ENCODE assay signal across 1 cellular context in the genomic region with DNA sequence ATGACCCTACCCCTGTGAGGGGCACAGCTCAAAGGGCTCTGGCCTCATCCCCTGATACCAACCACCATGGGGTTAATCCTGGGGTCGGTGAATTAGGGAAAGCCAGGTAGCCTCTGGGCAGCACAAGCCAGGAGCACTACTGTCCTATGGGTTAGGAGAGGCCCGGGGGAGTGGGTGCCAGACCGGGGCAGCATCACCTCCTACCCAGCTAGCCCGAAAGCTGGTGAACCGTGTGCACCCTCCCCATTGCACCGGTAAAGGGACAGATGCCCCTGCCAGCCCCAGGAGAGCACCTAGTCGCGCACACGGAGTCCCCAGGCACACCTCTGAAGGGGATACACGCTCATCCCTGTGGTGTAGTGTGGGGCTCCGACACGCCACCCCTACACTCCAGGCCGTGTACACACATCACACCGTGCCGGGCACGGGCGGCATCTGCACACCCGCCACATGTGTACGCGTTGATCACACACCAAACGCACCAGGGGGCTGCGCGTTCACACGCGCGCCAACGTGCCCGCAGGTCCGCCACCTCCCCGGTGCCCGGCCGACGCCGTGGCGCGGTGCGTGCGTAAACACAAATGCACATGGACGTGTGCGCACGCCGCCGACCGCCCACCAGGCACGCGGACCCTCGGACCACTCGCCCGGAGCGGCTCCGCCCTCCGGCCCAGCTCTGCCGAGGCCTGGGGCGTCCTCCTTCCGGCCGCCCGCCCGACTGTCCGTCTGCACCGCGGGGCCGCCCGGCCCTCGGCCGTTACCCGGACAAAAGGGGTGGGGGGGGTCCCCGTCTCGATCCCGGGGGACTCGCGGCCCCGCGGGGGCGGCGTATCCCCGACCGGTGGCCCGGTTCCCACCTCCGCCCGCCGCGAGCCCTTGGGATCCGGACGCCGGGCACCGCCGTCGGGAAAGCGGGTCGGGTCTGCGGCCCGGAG.
TF ChIP-seq lines count a peak whose summit lies in the region.

No MANE protein-coding gene starts in this region.

TF ChIP-seq in IMR-90, 13 proteins besides CTCF, POLR2A, EP300 and RAD21:
- TF ChIP-seq BHLHE40 (IDR thresholded peaks at IDR 0.05; ENCODE audit: low read depth, low read length) (peak; percentile 71), RCOR1 (IDR thresholded peaks at IDR 0.05; ENCODE audit: insufficient replicate concordance, low read length) (no peak), CHD1 (IDR thresholded peaks at IDR 0.05; ENCODE audit: low read depth, low read length) (0 out of 2 replicates have a peak, but pooled peaks have one; percentile 11), MXI1 (IDR thresholded peaks at IDR 0.05; ENCODE audit: borderline replicate concordance, low read depth, low read length) (peak; percentile 97)
